1 cellular context compared by ENCODE assay signal in the genomic region with DNA sequence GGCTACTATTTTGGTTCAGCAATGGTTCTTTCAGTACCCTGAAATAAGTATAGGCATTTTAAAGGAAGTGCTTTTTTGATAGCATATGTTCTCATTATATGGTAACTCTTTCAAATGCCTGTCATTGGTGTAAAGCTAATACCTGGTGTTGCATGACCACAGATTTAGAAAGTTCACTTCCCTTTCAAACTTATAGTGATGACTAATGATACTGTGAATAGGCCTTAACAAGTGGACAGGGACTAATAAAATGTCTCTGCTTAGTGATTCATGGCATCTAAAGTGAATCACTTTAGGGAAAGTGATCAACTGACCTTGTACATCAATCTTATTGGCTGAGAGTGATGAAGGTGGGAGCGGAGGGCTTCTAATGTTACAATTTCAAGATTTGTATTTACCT.
TF ChIP-seq lines count a peak whose summit lies in the region.

No MANE protein-coding gene starts in this region.

TF ChIP-seq in HepG2, 621 proteins besides CTCF, POLR2A, EP300 and RAD21 (continued from another document):
- TF ChIP-seq FOXP1 (IDR thresholded peaks at IDR 0.05) (no peak), FOXP1 (CRISPR knock-in tag; IDR thresholded peaks at IDR 0.05) (no peak), AGO1 (IDR thresholded peaks at IDR 0.05; ENCODE audit: low read depth, low read length, poor library complexity, severe bottlenecking) (no peak), ZNF234 (CRISPR knock-in tag; conservative IDR thresholded peaks at IDR 0.05) (no peak), CAMTA2 (CRISPR knock-in tag; IDR thresholded peaks at IDR 0.05; ENCODE audit: borderline replicate concordance) (no peak), HES4 (CRISPR knock-in tag; IDR thresholded peaks at IDR 0.05; ENCODE audit: borderline replicate concordance) (no peak), KAT2B (IDR thresholded peaks at IDR 0.05; ENCODE audit: borderline replicate concordance, low read depth, low read length) (no peak), JARID2 (CRISPR knock-in tag; IDR thresholded peaks at IDR 0.05; ENCODE audit: insufficient replicate concordance) (no peak), RBM39 (IDR thresholded peaks at IDR 0.05; ENCODE audit: low read depth, low read length, poor library complexity, severe bottlenecking) (no peak), RARA (CRISPR knock-in tag; IDR thresholded peaks at IDR 0.05) (no peak), ZNF446 (CRISPR knock-in tag; IDR thresholded peaks at IDR 0.05) (no peak), BORCS8-MEF2B (CRISPR knock-in tag; IDR thresholded peaks at IDR 0.05) (no peak), RFX5 (IDR thresholded peaks at IDR 0.05; ENCODE audit: low read depth, low read length) (no peak)
- TF ChIP-seq, protein P1, sequence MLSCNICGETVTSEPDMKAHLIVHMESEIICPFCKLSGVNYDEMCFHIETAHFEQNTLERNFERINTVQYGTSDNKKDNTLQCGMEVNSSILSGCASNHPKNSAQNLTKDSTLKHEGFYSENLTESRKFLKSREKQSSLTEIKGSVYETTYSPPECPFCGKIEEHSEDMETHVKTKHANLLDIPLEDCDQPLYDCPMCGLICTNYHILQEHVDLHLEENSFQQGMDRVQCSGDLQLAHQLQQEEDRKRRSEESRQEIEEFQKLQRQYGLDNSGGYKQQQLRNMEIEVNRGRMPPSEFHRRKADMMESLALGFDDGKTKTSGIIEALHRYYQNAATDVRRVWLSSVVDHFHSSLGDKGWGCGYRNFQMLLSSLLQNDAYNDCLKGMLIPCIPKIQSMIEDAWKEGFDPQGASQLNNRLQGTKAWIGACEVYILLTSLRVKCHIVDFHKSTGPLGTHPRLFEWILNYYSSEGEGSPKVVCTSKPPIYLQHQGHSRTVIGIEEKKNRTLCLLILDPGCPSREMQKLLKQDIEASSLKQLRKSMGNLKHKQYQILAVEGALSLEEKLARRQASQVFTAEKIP (CRISPR knock-in tag; IDR thresholded peaks at IDR 0.05; ENCODE audit: borderline replicate concordance): no peak
- TF ChIP-seq, protein P2, sequence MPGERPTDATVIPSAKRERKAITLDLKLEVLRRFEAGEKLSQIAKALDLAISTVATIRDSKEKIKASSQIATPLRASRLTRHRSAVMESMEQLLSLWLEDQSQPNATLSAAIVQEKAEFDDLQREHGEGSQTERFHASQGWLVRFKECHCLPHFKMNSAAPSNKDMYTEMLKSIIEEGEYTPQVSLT (CRISPR knock-in tag; IDR thresholded peaks at IDR 0.05; ENCODE audit: borderline replicate concordance, low read depth): no peak
